ENCODE assay signal across 8 cellular contexts in genomic region chr19:40348125-40348913, GRCh38. TPM values are rescaled to one million over a fixed set of nuclear protein-coding genes. Genes with fewer than 3 reads are reported as not detected.
DNase-seq lines count a peak whose midpoint lies in the region; ATAC-seq and TF ChIP-seq lines count a peak whose summit lies in the region.

Gene C19orf47 (minus strand): TSS chr19:40348397. CDS start chr19:40341857, 6,540 bp downstream.
Gene PLD3 (plus strand): TSS chr19:40348695. CDS start chr19:40366484, 17,789 bp downstream.

- peaks cover 31% of the 10 kb centered on the region for H3K79me2 ChIP-seq in ACC112 (ENCODE audit: control insufficient read depth, insufficient read depth, low read length, unreplicated experiment)

- peak; percentile 98 for DNase-seq in NCI-H2196 treated with DMSO at 0.1 percent for 48 hours (lab: John Stamatoyannopoulos, UW; ENCODE audit: unreplicated experiment)
- DNase-seq in breast epithelium (ENCODE audit: low spot score in 2 of 2): peak; percentile 99 to 100

- TF ChIP-seq CTCF in VCaP (conservative IDR thresholded peaks at IDR 0.05) (no peak), breast epithelium (IDR thresholded peaks at IDR 0.05) (peak in 1 of 3 donors; percentile 29)

- H3K27me3 ChIP-seq in ACC112 (ENCODE audit: insufficient read depth, low read length) (no peaks in the 10 kb centered on the region), breast epithelium (no peaks in the 10 kb centered on the region)

- no peaks in the 10 kb centered on the region for H3K36me3 ChIP-seq in ACC112 (ENCODE audit: insufficient read depth, low read length)
- H3K36me3 ChIP-seq in breast epithelium: no peaks in the 10 kb centered on the region

- TF ChIP-seq POLR2A in breast epithelium (IDR thresholded peaks at IDR 0.05): peak; percentile 89

- peak; percentile 86 for ATAC-seq in GM18870 (IDR thresholded peaks at IDR 0.05; ENCODE audit: unreplicated experiment)
- peak; percentile 93 for ATAC-seq in HG03135 (IDR thresholded peaks at IDR 0.05; ENCODE audit: unreplicated experiment)

- H3K4me3 ChIP-seq in ACC112 (ENCODE audit: low read depth, low read length) (peak within 1 kb of the TSS; percentile 91), breast epithelium (peak within 1 kb of the TSS; percentile 70 to 80 (median 77)), iPS-18c (ENCODE audit: insufficient read depth, low read depth, low read length) (peak within 1 kb of the TSS; percentile 87), skin epidermis (peak within 1 kb of the TSS; percentile 52 to 84 (median 68))

- H2AFZ ChIP-seq in ACC112 (ENCODE audit: low read length, unreplicated experiment): peak within 1 kb of the TSS; percentile 53

- intact Hi-C loops in breast epithelium (cut with DNase I; ENCODE audit: low total_unique reads): no loop called here

- peaks cover 3% of the 10 kb centered on the region for H3K4me1 ChIP-seq in ACC112 (ENCODE audit: control insufficient read depth, insufficient read depth, low read length, unreplicated experiment)
- H3K4me1 ChIP-seq in breast epithelium: no peaks in the 10 kb centered on the region

- no peaks in the 10 kb centered on the region for H3K9me3 ChIP-seq in breast epithelium
- H3K9me3 ChIP-seq in iPS-18c (ENCODE audit: control insufficient read depth, insufficient read depth, low read length): no peaks in the 10 kb centered on the region

- H3K27ac ChIP-seq in ACC112 (ENCODE audit: low read depth, low read length) (peak within 1 kb of the TSS; percentile 35), VCaP (peak within 1 kb of the TSS; percentile 66), breast epithelium (peak within 1 kb of the TSS; percentile 77 to 82), skin epidermis (peak within 1 kb of the TSS; percentile 29 to 89 (median 78))

RNA-seq across cellular contexts. Expression of gene C19orf47, which starts in this region (rescaled TPM):
- total RNA-seq in breast epithelium: 10 to 100 TPM in 2 of 3 donors, 1 to 10 TPM in 1; 6.7 to 13.0 (median 10.2) TPM

RNA-seq across cellular contexts. Expression of gene PLD3, which starts in this region (rescaled TPM):
- total RNA-seq in breast epithelium: 100 to 1,000 TPM; 165 to 473 (median 221) TPM

Comparison
In these comparisons a context has a peak if more than half of its experiments do, and no peak if none do; other contexts are left out.
1. Peak in every context shown above with its lines: DNase-seq, ATAC-seq, H3K4me3 ChIP-seq and H3K27ac ChIP-seq.